Comparison of ENCODE assay signal across 1 cellular context in the genomic region with DNA sequence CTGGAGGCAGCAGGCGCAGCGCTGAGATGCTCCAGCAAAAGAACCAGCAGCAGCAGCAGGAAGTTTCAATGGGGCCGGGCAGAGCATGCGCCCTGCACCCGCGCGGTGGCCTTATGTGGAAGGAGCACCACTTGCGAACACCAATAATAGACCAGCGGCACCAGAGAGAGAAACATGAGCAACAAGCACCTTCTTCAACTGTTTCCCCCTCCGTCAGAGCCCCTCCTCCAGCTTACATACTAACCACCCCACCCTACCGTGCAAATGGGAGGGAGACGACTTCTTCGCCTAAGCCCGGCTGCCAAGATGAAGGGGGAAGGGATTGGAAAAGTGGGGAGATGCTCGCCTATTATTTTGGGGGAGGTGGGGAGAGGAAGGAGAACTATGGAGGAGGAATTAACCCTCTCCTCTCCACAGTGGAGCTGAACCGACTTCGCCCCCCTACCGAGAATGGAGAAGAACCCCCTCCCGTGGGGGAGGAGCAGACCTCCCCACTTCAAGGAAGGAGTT.
A peak's percentile ranks its signal among the peaks of the same experiment; 100 is the strongest.
TF ChIP-seq lines count a peak whose summit lies in the region.

No MANE protein-coding gene starts in this region.

TF ChIP-seq in HepG2, 621 proteins besides CTCF, POLR2A, EP300 and RAD21 (continued from another document):
- TF ChIP-seq KMT2A (CRISPR knock-in tag; IDR thresholded peaks at IDR 0.05) = peak; percentile 72; the same call in 1 of the 2 replicates
- no peak for TF ChIP-seq NFE2L1 (CRISPR knock-in tag; IDR thresholded peaks at IDR 0.05; ENCODE audit: borderline replicate concordance)
- TF ChIP-seq DNMT3B (CRISPR knock-in tag; conservative IDR thresholded peaks at IDR 0.05) = 0 out of 2 replicates have a peak, but pooled peaks have one; percentile 38
- TF ChIP-seq, protein P1, sequence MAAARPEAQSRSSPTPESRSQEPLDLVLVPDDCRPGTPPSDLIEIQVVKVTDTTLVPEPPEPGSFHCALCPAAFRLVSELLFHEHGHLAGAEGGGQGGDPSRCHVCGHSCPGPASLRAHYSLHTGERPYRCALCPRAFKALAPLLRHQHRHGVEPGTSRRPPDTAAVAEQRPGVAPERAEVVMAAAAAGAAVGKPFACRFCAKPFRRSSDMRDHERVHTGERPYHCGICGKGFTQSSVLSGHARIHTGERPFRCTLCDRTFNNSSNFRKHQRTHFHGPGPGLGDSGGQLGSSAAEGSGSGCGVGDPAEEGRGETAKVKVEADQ (CRISPR knock-in tag; IDR thresholded peaks at IDR 0.05; ENCODE audit: borderline replicate concordance) = 0 out of 2 replicates have a peak, but pooled peaks have one; percentile 22
- TF ChIP-seq, protein P2, sequence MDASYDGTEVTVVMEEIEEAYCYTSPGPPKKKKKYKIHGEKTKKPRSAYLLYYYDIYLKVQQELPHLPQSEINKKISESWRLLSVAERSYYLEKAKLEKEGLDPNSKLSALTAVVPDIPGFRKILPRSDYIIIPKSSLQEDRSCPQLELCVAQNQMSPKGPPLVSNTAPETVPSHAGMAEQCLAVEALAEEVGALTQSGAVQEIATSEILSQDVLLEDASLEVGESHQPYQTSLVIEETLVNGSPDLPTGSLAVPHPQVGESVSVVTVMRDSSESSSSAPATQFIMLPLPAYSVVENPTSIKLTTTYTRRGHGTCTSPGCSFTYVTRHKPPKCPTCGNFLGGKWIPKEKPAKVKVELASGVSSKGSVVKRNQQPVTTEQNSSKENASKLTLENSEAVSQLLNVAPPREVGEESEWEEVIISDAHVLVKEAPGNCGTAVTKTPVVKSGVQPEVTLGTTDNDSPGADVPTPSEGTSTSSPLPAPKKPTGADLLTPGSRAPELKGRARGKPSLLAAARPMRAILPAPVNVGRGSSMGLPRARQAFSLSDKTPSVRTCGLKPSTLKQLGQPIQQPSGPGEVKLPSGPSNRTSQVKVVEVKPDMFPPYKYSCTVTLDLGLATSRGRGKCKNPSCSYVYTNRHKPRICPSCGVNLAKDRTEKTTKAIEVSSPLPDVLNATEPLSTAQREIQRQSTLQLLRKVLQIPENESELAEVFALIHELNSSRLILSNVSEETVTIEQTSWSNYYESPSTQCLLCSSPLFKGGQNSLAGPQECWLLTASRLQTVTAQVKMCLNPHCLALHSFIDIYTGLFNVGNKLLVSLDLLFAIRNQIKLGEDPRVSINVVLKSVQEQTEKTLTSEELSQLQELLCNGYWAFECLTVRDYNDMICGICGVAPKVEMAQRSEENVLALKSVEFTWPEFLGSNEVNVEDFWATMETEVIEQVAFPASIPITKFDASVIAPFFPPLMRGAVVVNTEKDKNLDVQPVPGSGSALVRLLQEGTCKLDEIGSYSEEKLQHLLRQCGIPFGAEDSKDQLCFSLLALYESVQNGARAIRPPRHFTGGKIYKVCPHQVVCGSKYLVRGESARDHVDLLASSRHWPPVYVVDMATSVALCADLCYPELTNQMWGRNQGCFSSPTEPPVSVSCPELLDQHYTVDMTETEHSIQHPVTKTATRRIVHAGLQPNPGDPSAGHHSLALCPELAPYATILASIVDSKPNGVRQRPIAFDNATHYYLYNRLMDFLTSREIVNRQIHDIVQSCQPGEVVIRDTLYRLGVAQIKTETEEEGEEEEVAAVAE (CRISPR knock-in tag; IDR thresholded peaks at IDR 0.05; ENCODE audit: borderline replicate concordance) = 0 out of 2 replicates have a peak, but pooled peaks have one; percentile 41
- TF ChIP-seq ZNF263 (CRISPR knock-in tag; IDR thresholded peaks at IDR 0.05) = peak; percentile 71
- no peak for TF ChIP-seq ATM (IDR thresholded peaks at IDR 0.05; ENCODE audit: borderline replicate concordance)
- TF ChIP-seq ZFX (CRISPR knock-in tag; IDR thresholded peaks at IDR 0.05; ENCODE audit: low read depth) = peak; percentile 38; the same call in 1 of the 2 replicates
